In genomic region chr7:153324094-153324493, GRCh38 we compare ENCODE assay signal across 7 cellular contexts.
"Had no signal": no experiment of that assay in that cellular context is flagged by ENCODE, and none has a peak within 500 bp of the region (broad histone marks: within the 10 kb centered on the region; RNA-seq: fewer than 3 reads in every experiment).

No MANE protein-coding gene starts in this region.

- H3K36me3 ChIP-seq: HAP-1 had no signal

- H3K27ac ChIP-seq: GM23248 had no signal

- H3K4me3 ChIP-seq: GM23248, HAP-1 had no signal

- DNase-seq: GM23248, GOT3, H7, IMR-90, KBM-7 had no signal

- H3K9me3 ChIP-seq: HAP-1 had no signal

- H3K4me1 ChIP-seq: HAP-1 had no signal

- FAIRE-seq: HTR-8/SVneo had no signal
